ENCODE assay signal across 9 cellular contexts in genomic region chr2:69177063-69177771, GRCh38.
DNase-seq lines count a peak whose midpoint lies in the region; ATAC-seq, FAIRE-seq and TF ChIP-seq lines count a peak whose summit lies in the region.
"Had no signal": no experiment of that assay in that cellular context is flagged by ENCODE, and none has a peak within 500 bp of the region (broad histone marks: within the 10 kb centered on the region; RNA-seq: fewer than 3 reads in every experiment).

No MANE protein-coding gene starts in this region.

- H3K14ac ChIP-seq in H1 (ENCODE audit: insufficient read length), result no peak overlapping the region

- peak overlapping the region; percentile 88; the same call in 1 of the 2 replicates for H2BK5ac ChIP-seq in H1 (ENCODE audit: low read depth, low read length)
- peak overlapping the region; percentile 83 for H2BK5ac ChIP-seq in mesendoderm (ENCODE audit: low read length)

- H2AFZ ChIP-seq in H1 (ENCODE audit: low read length), result peak overlapping the region; percentile 24; the same call in 1 of the 2 replicates

- CTCF ChIA-PET in H1 (lab: Charles Lee; ENCODE audit: partially characterized antibody), result interaction anchor here (0.9 to 3.1 kb wide), 6 partner anchors 10 to 129 kb away, joined by 3 to 15 read pairs (median 3); no protein-coding TSS in a partner anchor

- no peak for TF ChIP-seq POLR2A in H1 (IDR thresholded peaks at IDR 0.05; ENCODE audit: control extremely low read depth in 1 of 2, low read depth in 2 of 2, low read length in 2 of 2)

- H3K23me2 ChIP-seq in H1 (ENCODE audit: low read depth, low read length), result no peaks in the 10 kb centered on the region

- H2BK120ac ChIP-seq in H1 (replicated peaks; ENCODE audit: low read depth, low read length) (peak overlapping the region; percentile 45), mesendoderm (ENCODE audit: low read depth, low read length) (peak overlapping the region; percentile 73)

- WGBS in H1 (ENCODE audit: extremely low coverage in 1 of 2, insufficient coverage in 1 of 2, insufficient read length in 1 of 2, insufficient replicate concordance in 2 of 2, low coverage in 1 of 2, low lambda C conversion rate in 2 of 2, missing lambda C conversion rate in 1 of 2), 2 experiments, result 72% methylated on average over 16 of the region's 16 CpGs; no CpG with 5 or more reads in 1 of the 2 experiments
- no CpG with 5 or more reads among the region's 16 CpGs for WGBS in mesendoderm (ENCODE audit: extremely low coverage, insufficient coverage, low lambda C conversion rate)
- 14 to 15% methylated on average over 16 of the region's 16 CpGs for WGBS in aorta, 2 donors

- H3K4me3 ChIP-seq in H1 (ENCODE audit: extremely low read depth in 1 of 4, insufficient read depth in 2 of 4, low read depth in 3 of 4, low read length in 4 of 4), result peak overlapping the region in 1 of 4 experiments; percentile 47; a peak in 2 of 8 replicates
- H3K4me3 ChIP-seq in mesendoderm (ENCODE audit: low read length), result no peak overlapping the region
- H3K4me3 ChIP-seq in aorta (ENCODE audit: low read length in 2 of 2), result no peak overlapping the region

- H3K36me3 Mint-ChIP-seq in natural killer cell treated with Interleukin-12 subunit alpha and Interleukin-12 subunit beta and Interleukin-15 and Interleukin-18, amount 100 ng/mL, for 72 hours, result no peaks in the 10 kb centered on the region
- H3K36me3 Mint-ChIP-seq in natural killer cell, result no peaks in the 10 kb centered on the region

- peak overlapping the region; percentile 67 for H4K91ac ChIP-seq in H1 (replicated peaks; ENCODE audit: insufficient read length, low read length)

- POLR2A ChIA-PET in H1 (lab: Charles Lee; ENCODE audit: partially characterized antibody), result interaction anchor here (0.7 to 1.6 kb wide), 5 partner anchors 12 to 137 kb away, joined by 3 to 11 read pairs (median 3); no protein-coding TSS in a partner anchor

- intact Hi-C loops in natural killer cell (cut with micrococcal nuclease), result no loop called here
- intact Hi-C loops in aorta (cut with DNase I), result loop anchor here in 1 of 2 donors (5.0 kb wide), 1 partner anchor 45 kb away; no protein-coding TSS in a partner anchor

- H4K5ac ChIP-seq in H1 (ENCODE audit: insufficient read length, low read depth, low read length) (peak overlapping the region; percentile 57), mesendoderm (ENCODE audit: low read length) (no peak overlapping the region)

- no peak overlapping the region for H3K27ac Mint-ChIP-seq in natural killer cell treated with Interleukin-12 subunit alpha and Interleukin-12 subunit beta and Interleukin-15 and Interleukin-18, amount 100 ng/mL, for 72 hours
- H3K27ac Mint-ChIP-seq in natural killer cell, result no peak overlapping the region

- FAIRE-seq in H1 (lab: Jason Lieb, UNC), result no peak

- no peak overlapping the region for H3K56ac ChIP-seq in H1 (replicated peaks; ENCODE audit: insufficient read length, low read depth, low read length)
- H3K56ac ChIP-seq in mesendoderm (ENCODE audit: low read length), result peak overlapping the region; percentile 56

- H3K4me1 ChIP-seq in H1 (replicated peaks in 1 of 4; ENCODE audit: control insufficient read depth in 3 of 4, insufficient read depth in 4 of 4, low read length in 3 of 4), result peaks cover 8 to 21% (median 14%) of the 10 kb centered on the region in 4 experiments
- peaks cover 12% of the 10 kb centered on the region for H3K4me1 ChIP-seq in mesendoderm (ENCODE audit: control insufficient read depth, low read depth, low read length)
- H3K4me1 ChIP-seq in aorta (ENCODE audit: control insufficient read depth in 1 of 2, insufficient read depth in 2 of 2, low read length in 2 of 2), result peaks cover 2 to 6% of the 10 kb centered on the region in 2 donors

- no peak for ATAC-seq in natural killer cell treated with Interleukin-12 subunit alpha and Interleukin-12 subunit beta and Interleukin-15 and Interleukin-18, amount 100 ng/mL, for 72 hours
- ATAC-seq in natural killer cell (no peak), aorta (ENCODE audit: low FRiP score) (peak; percentile 59), GM19463 (IDR thresholded peaks at IDR 0.05; ENCODE audit: unreplicated experiment) (no peak), GM21360 (IDR thresholded peaks at IDR 0.05; ENCODE audit: unreplicated experiment) (no peak)

- peaks cover 16 to 56% of the 10 kb centered on the region in 2 donors for H3K27me3 Mint-ChIP-seq in natural killer cell treated with Interleukin-12 subunit alpha and Interleukin-12 subunit beta and Interleukin-15 and Interleukin-18, amount 100 ng/mL, for 72 hours
- peaks cover 17 to 41% of the 10 kb centered on the region in 2 donors for H3K27me3 Mint-ChIP-seq in natural killer cell (ENCODE audit: low read depth in 2 of 2)

- H3K18ac ChIP-seq in H1 (ENCODE audit: extremely low read depth, low read length) (peak overlapping the region; percentile 80; the same call in 1 of the 2 replicates), mesendoderm (ENCODE audit: low read length) (peak overlapping the region; percentile 93)

- peak overlapping the region; percentile 55 for H3K4me3 Mint-ChIP-seq in natural killer cell treated with Interleukin-12 subunit alpha and Interleukin-12 subunit beta and Interleukin-15 and Interleukin-18, amount 100 ng/mL, for 72 hours
- no peak overlapping the region for H3K4me3 Mint-ChIP-seq in natural killer cell

- peak overlapping the region; percentile 54; the same call in 1 of the 2 replicates for H2AK5ac ChIP-seq in H1 (ENCODE audit: low read depth, low read length)
- H2AK5ac ChIP-seq in mesendoderm (ENCODE audit: low read length), result peak overlapping the region; percentile 83

- no peaks in the 10 kb centered on the region for H4K20me1 ChIP-seq in H1 (replicated peaks in 1 of 2; ENCODE audit: control insufficient read depth in 1 of 2, insufficient read depth in 2 of 2, low read length in 2 of 2)

- H3K23ac ChIP-seq in H1 (ENCODE audit: insufficient read length) (no peak overlapping the region), mesendoderm (ENCODE audit: low read length) (no peak overlapping the region)

- no peak overlapping the region for H4K8ac ChIP-seq in H1 (ENCODE audit: extremely low read depth, insufficient read depth, low read length)
- H4K8ac ChIP-seq in mesendoderm (ENCODE audit: low read depth, low read length), result no peak overlapping the region

- no peaks in the 10 kb centered on the region for H3K27me3 ChIP-seq in H1 (replicated peaks in 1 of 4; ENCODE audit: control insufficient read depth in 3 of 4, extremely low read depth in 1 of 4, insufficient read depth in 3 of 4, low read length in 3 of 4)
- no peaks in the 10 kb centered on the region for H3K27me3 ChIP-seq in mesendoderm (ENCODE audit: insufficient read depth, low read length, poor library complexity)
- no peaks in the 10 kb centered on the region for H3K27me3 ChIP-seq in aorta (ENCODE audit: control insufficient read depth in 1 of 2, insufficient read depth in 2 of 2, low read length in 1 of 2)

- H3K9me3 Mint-ChIP-seq in natural killer cell treated with Interleukin-12 subunit alpha and Interleukin-12 subunit beta and Interleukin-15 and Interleukin-18, amount 100 ng/mL, for 72 hours, result no peaks in the 10 kb centered on the region
- H3K9me3 Mint-ChIP-seq in natural killer cell, result no peaks in the 10 kb centered on the region

- H2BK12ac ChIP-seq in H1 (ENCODE audit: low read depth, low read length), result peak overlapping the region; percentile 76; the same call in 1 of the 2 replicates

- H3K36me3 ChIP-seq in H1 (ENCODE audit: control insufficient read depth in 2 of 4, insufficient read depth in 4 of 4, low read length in 3 of 4) (no peaks in the 10 kb centered on the region), mesendoderm (ENCODE audit: control insufficient read depth, insufficient read depth, low read length) (no peaks in the 10 kb centered on the region), aorta (ENCODE audit: control insufficient read depth in 1 of 2, insufficient read depth in 2 of 2, low read length in 1 of 2) (peaks cover 0 to under 1% of the 10 kb centered on the region in 2 donors)

- peak overlapping the region in 2 of 4 experiments; percentile 40 to 55; a peak in 2 of 7 replicates for H3K9ac ChIP-seq in H1 (replicated peaks in 1 of 4; ENCODE audit: extremely low read depth in 1 of 4, low read depth in 3 of 4, low read length in 3 of 4)
- peak overlapping the region; percentile 36 for H3K9ac ChIP-seq in mesendoderm (ENCODE audit: low read length)

- H3K4ac ChIP-seq in H1 (replicated peaks; ENCODE audit: insufficient read length, low read depth, low read length), result peak overlapping the region; percentile 6
- peak overlapping the region; percentile 92 for H3K4ac ChIP-seq in mesendoderm (ENCODE audit: low read depth, low read length)

- no peak overlapping the region for H2BK20ac ChIP-seq in H1 (ENCODE audit: low read length)

- peaks cover 6 to 8% of the 10 kb centered on the region in 2 donors for H3K4me1 Mint-ChIP-seq in natural killer cell treated with Interleukin-12 subunit alpha and Interleukin-12 subunit beta and Interleukin-15 and Interleukin-18, amount 100 ng/mL, for 72 hours (ENCODE audit: low read depth in 2 of 2)
- peaks cover 6 to 10% of the 10 kb centered on the region in 2 donors for H3K4me1 Mint-ChIP-seq in natural killer cell

- H3K79me1 ChIP-seq in H1 (ENCODE audit: low read depth, low read length) (no peaks in the 10 kb centered on the region), mesendoderm (ENCODE audit: low read length) (no peaks in the 10 kb centered on the region)

- peak overlapping the region; percentile 7; the same call in 1 of the 2 replicates for H2BK15ac ChIP-seq in H1 (ENCODE audit: low read length)
- peak overlapping the region; percentile 88 for H2BK15ac ChIP-seq in mesendoderm (replicated peaks; ENCODE audit: low read depth)

- H3K27ac ChIP-seq in H1 (ENCODE audit: low read depth, low read length), result peak overlapping the region; percentile 87; the same call in 1 of the 2 replicates
- H3K27ac ChIP-seq in mesendoderm (ENCODE audit: low read depth, low read length), result peak overlapping the region; percentile 86
- H3K27ac ChIP-seq in aorta (ENCODE audit: low read depth in 1 of 2, low read length in 2 of 2), result peak overlapping the region; percentile 85 to 86

- no peak for TF ChIP-seq CTCF in natural killer cell (IDR thresholded peaks at IDR 0.05)
- TF ChIP-seq CTCF in H1 (IDR thresholded peaks at IDR 0.05; ENCODE audit: control extremely low read depth in 1 of 3, insufficient read depth in 1 of 3, low read depth in 1 of 3, low read length in 3 of 3), result no peak

- DNase-seq in natural killer cell treated with Interleukin-12 subunit alpha and Interleukin-12 subunit beta and Interleukin-15 and Interleukin-18, amount 100 ng/mL, for 72 hours (ENCODE audit: low spot score), result no peak
- DNase-seq in natural killer cell (no peak), H1 (ENCODE audit: low read depth in 1 of 2, low spot score in 2 of 2) (peak in 1 of 2 experiments; percentile 49), mesendoderm (peak; percentile 86), aorta (peak; percentile 77 to 89), T-helper 1 cell (no peak)
- DNase-seq: NCI-H1105 had no signal

- H3K4me2 ChIP-seq in H1 (ENCODE audit: insufficient read depth in 1 of 2, low read depth in 2 of 2, low read length in 2 of 2) (peak overlapping the region; percentile 51 to 74), mesendoderm (ENCODE audit: low read length) (no peak overlapping the region)

- H3K9me3 ChIP-seq in H1 (ENCODE audit: insufficient read depth in 2 of 2, low read depth in 1 of 2, low read length in 1 of 2) (no peaks in the 10 kb centered on the region), aorta (ENCODE audit: control insufficient read depth, low read length) (no peaks in the 10 kb centered on the region)

- no peak for TF ChIP-seq EP300 in H1 (IDR thresholded peaks at IDR 0.05; ENCODE audit: borderline replicate concordance in 1 of 2, low read depth in 2 of 2, low read length in 2 of 2)

- H3K79me2 ChIP-seq in H1 (ENCODE audit: control insufficient read depth in 1 of 2, insufficient read depth in 2 of 2, low read length in 2 of 2) (no peaks in the 10 kb centered on the region), mesendoderm (ENCODE audit: control insufficient read depth, insufficient read depth, low read length) (no peaks in the 10 kb centered on the region)

- TF ChIP-seq RAD21 in H1 (IDR thresholded peaks at IDR 0.05 in 1 of 2, conservative IDR thresholded peaks at IDR 0.05 in 1 of 2; ENCODE audit: low read depth in 2 of 2, low read length in 2 of 2), result no peak

Comparison
In these comparisons a context has a peak if more than half of its experiments do, and no peak if none do; other contexts are left out.
1. DNase-seq: peak in mesendoderm (single experiment) and aorta (2 of 2); none in natural killer cell treated with Interleukin-12 subunit alpha and Interleukin-12 subunit beta and Interleukin-15 and Interleukin-18, amount 100 ng/mL, for 72 hours (single experiment), natural killer cell (single experiment) and T-helper 1 cell (0 of 5).
2. Peak in every context shown above with its lines, with median percentiles within 50 percentile points of each other: H3K27ac ChIP-seq.